ENCODE assay signal across 8 cellular contexts in genomic region chr11:134045799-134046635, GRCh38. TPM values are rescaled to one million over a fixed set of nuclear protein-coding genes. Genes with fewer than 3 reads are reported as not detected.
DNase-seq lines count a peak whose midpoint lies in the region; ATAC-seq and TF ChIP-seq lines count a peak whose summit lies in the region.

No MANE protein-coding gene starts in this region.

- no peak for DNase-seq in GM12865 (ENCODE audit: low read depth)
- peak; percentile 60 for DNase-seq in NCI-H510A (lab: John Stamatoyannopoulos, UW)
- no peak for DNase-seq in epithelial cell of proximal tubule (ENCODE audit: low read depth)
- peak in 1 of 2 donors; percentile 37 for DNase-seq in gastrocnemius medialis
- DNase-seq in immature natural killer cell, result no peak
- no peak for DNase-seq in dedifferentiated amniotic fluid mesenchymal stem cell (ENCODE audit: extremely low spot score)

- peaks cover 20 to 22% of the 10 kb centered on the region in 2 donors for H3K4me1 ChIP-seq in gastrocnemius medialis

- no peaks in the 10 kb centered on the region for H3K27me3 ChIP-seq in gastrocnemius medialis

- peak overlapping the region in 1 of 5 donors; percentile 21 for H3K4me3 Mint-ChIP-seq in immature natural killer cell

- H3K36me3 ChIP-seq in gastrocnemius medialis, result no peaks in the 10 kb centered on the region

- intact Hi-C loops in gastrocnemius medialis (cut with DNase I; ENCODE audit: low total_unique reads), result loop anchor here (1.0 to 5.0 kb wide), 6 partner anchors 31 to 206 kb away; partner anchors contain the start of genes ACAD8, NCAPD3, THYN1 and VPS26B

- no peak overlapping the region for H3K27ac Mint-ChIP-seq in immature natural killer cell

- no peaks in the 10 kb centered on the region for H3K36me3 Mint-ChIP-seq in immature natural killer cell

- no peak overlapping the region for H3K4me3 ChIP-seq in GM12865 (ENCODE audit: low read depth, low read length)
- no peak overlapping the region for H3K4me3 ChIP-seq in epithelial cell of proximal tubule (ENCODE audit: low read depth, low read length)
- H3K4me3 ChIP-seq in gastrocnemius medialis, result no peak overlapping the region

- in situ Hi-C loops in gastrocnemius medialis (cut with MboI; ENCODE audit: low sequenced_read_pairs in 4 of 4), result loop anchor here in 2 of 4 donors (5.0 to 10.0 kb wide), 3 partner anchors 89 to 119 kb away; no protein-coding TSS in a partner anchor

- ATAC-seq in gastrocnemius medialis (peak; percentile 59 to 65), GM18498 (IDR thresholded peaks at IDR 0.05; ENCODE audit: unreplicated experiment) (no peak), GM19463 (IDR thresholded peaks at IDR 0.05; ENCODE audit: unreplicated experiment) (no peak)

- peak overlapping the region in 2 of 4 donors; percentile 34 to 58 for H3K27ac ChIP-seq in gastrocnemius medialis

- no peaks in the 10 kb centered on the region for H3K9me3 Mint-ChIP-seq in immature natural killer cell

- peaks cover 2 to 4% of the 10 kb centered on the region in 2 donors for H3K4me1 Mint-ChIP-seq in immature natural killer cell

- H3K27me3 Mint-ChIP-seq in immature natural killer cell (ENCODE audit: low read depth in 3 of 3), result peaks cover 4 to 10% (median 8%) of the 10 kb centered on the region in 3 donors

- TF ChIP-seq CTCF in GM12865 (IDR thresholded peaks at IDR 0.05; ENCODE audit: insufficient read depth, low read depth, low read length, missing control alignments) (peak; percentile 14), epithelial cell of proximal tubule (conservative IDR thresholded peaks at IDR 0.05; ENCODE audit: low read depth, low read length) (peak; percentile 23), gastrocnemius medialis (IDR thresholded peaks at IDR 0.05 in 4 of 5, conservative IDR thresholded peaks at IDR 0.05 in 1 of 5) (peak; percentile 27 to 74 (median 68))

- no peaks in the 10 kb centered on the region for H3K9me3 ChIP-seq in gastrocnemius medialis

- no peak for TF ChIP-seq POLR2A in gastrocnemius medialis (IDR thresholded peaks at IDR 0.05)

RNA-seq across cellular contexts. Expression of gene JAM3, which starts 22.9 kb away (rescaled TPM):
- total RNA-seq in epithelial cell of proximal tubule (22.0 and 24.2 TPM in 2 replicates), gastrocnemius medialis (1 to 10 TPM; 3.5 to 9.7 (median 6.2) TPM)
- polyA plus RNA-seq in immature natural killer cell, result 1 to 10 TPM in 2 of 3 donors, not detected in 1; 1.6 to 1.9 TPM

Comparison
In these comparisons a context has a peak if more than half of its experiments do, and no peak if none do; other contexts are left out.
1. CTCF ChIP-seq: peak in every context shown above with its lines; median percentile 68 in gastrocnemius medialis; 23 in epithelial cell of proximal tubule; 14 in GM12865.
2. ATAC-seq: peak in gastrocnemius medialis (2 of 2); none in GM18498 (single experiment) and GM19463 (single experiment).